7 cellular contexts compared by ENCODE assay signal in the genomic region with DNA sequence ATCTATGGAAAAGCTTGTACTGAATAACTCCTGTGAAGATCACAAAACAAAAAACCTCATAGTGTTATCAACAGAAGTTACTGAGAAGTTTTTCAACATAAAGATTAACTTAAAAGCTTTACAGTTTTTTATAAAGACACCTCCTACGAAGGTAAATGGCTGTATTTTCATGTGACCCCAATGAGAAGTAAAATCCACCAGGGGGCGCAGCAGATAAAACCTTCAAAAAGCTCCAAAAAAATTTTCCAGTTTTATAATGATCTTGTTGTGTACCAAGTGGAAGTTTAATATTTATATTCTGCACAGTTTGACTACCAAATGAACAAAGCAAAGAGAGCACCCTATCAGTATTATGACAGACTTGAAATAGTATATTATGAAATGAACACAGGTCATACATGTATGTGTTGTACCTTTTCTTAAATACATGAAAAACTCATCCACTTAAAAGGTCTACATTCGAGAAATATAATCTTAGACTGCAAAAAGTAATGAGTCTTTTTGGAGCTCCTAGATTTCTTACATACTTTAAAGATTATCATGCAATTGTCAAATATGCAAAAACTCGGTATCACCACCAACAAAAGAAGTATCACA. TPM values are rescaled to one million over a fixed set of nuclear protein-coding genes. Genes with fewer than 3 reads are reported as not detected.
A peak's percentile ranks its signal among the peaks of the same experiment; 100 is the strongest.
DNase-seq lines count a peak whose midpoint lies in the region; ATAC-seq and TF ChIP-seq lines count a peak whose summit lies in the region.

No MANE protein-coding gene starts in this region.

- ATAC-seq in heart right ventricle (peak in 2 of 8 donors; percentile 23 to 52), HG03378 (IDR thresholded peaks at IDR 0.05; ENCODE audit: unreplicated experiment) (no peak), GM21737 (IDR thresholded peaks at IDR 0.05; ENCODE audit: unreplicated experiment) (no peak)

- DNase-seq in GM12864 (ENCODE audit: low read depth) (no peak), NCI-H1694 (lab: John Stamatoyannopoulos, UW) (peak; percentile 8), heart right ventricle (peak in 1 of 2 donors; percentile 35)
- peak; percentile 44 for DNase-seq in activated naive CD4-positive, alpha-beta T cell treated with anti-CD3 and anti-CD28 coated beads, Interleukin-2, amount 50 U/mL, for 16 hours
- peak; percentile 13 for DNase-seq in stimulated activated CD8-positive, alpha-beta memory T cell treated with anti-CD3 and anti-CD28 coated beads, Interleukin-15, amount 100 ng/mL, for 1 hour (ENCODE audit: low read depth)

- intact Hi-C loops in heart right ventricle (cut with DNase I), result loop anchor here in 9 of 10 donors (1.0 to 10.0 kb wide), 10 partner anchors 46 to 246 kb away; a partner anchor contains a TSS

- H3K9me3 ChIP-seq in heart right ventricle, result no peaks in the 10 kb centered on the region

- no peaks in the 10 kb centered on the region for H3K27me3 ChIP-seq in heart right ventricle

- H3K4me3 ChIP-seq in GM12864 (ENCODE audit: low read depth, low read length) (no peak overlapping the region), heart right ventricle (no peak overlapping the region)

- no peaks in the 10 kb centered on the region for H3K36me3 ChIP-seq in heart right ventricle

- H3K27ac ChIP-seq in heart right ventricle, result no peak overlapping the region

- peaks cover 0 to 79% (median 25%) of the 10 kb centered on the region in 9 donors for H3K4me1 ChIP-seq in heart right ventricle

- 39 to 46% methylated on average over 4 of the region's 4 CpGs for WGBS in heart right ventricle, 2 donors

- TF ChIP-seq CTCF in GM12864 (IDR thresholded peaks at IDR 0.05; ENCODE audit: low read depth, low read length, missing control alignments) (peak; percentile 60), heart right ventricle (IDR thresholded peaks at IDR 0.05) (peak in 8 of 9 donors; percentile 50 to 85 (median 73))

RNA-seq across cellular contexts. Expression of a gene that starts 38.5 kb away (rescaled TPM):
- total RNA-seq in heart right ventricle, result 10 to 100 TPM in 2 of 10 donors, 1 to 10 TPM in 8; 5.7 to 13.2 (median 8.6) TPM
- 10 to 100 TPM in 1 of 2 donors, 1 to 10 TPM in 1; 4.4 to 13.5 TPM for polyA plus RNA-seq in heart right ventricle

RNA-seq across cellular contexts. Expression of a gene that starts 56.1 kb away (rescaled TPM):
- total RNA-seq in heart right ventricle, result 10 to 100 TPM; 32.5 to 46.1 (median 39.3) TPM
- polyA plus RNA-seq in heart right ventricle, result 10 to 100 TPM in 1 of 2 donors, 1 to 10 TPM in 1; 8.4 to 13.3 TPM
